In genomic region chr3:133572158-133573053, GRCh38 we compare ENCODE assay signal across 8 cellular contexts. TPM values are rescaled to one million over a fixed set of nuclear protein-coding genes. Genes with fewer than 3 reads are reported as not detected.
DNase-seq lines count a peak whose midpoint lies in the region; ATAC-seq and TF ChIP-seq lines count a peak whose summit lies in the region.

No MANE protein-coding gene starts in this region.

- intact Hi-C loops in CD4-positive, alpha-beta T cell (cut with DNase I, micrococcal nuclease) = loop anchor here (2.0 to 10.0 kb wide), 6 partner anchors 65 to 1156 kb away; partner anchors contain the start of genes ANAPC13 (in 2 of the 2), CEP63 (in 2 of the 2), ACAD11 (in 1 of the 2) and DNAJC13 (in 1 of the 2)

- no peaks in the 10 kb centered on the region for H3K27me3 Mint-ChIP-seq in CD4-positive, alpha-beta T cell

- CTCF ChIA-PET in CD4-positive, alpha-beta T cell (lab: Charles Lee) = no interaction called here

- H3K4me3 ChIP-seq in SU-DHL-6 (ENCODE audit: insufficient read depth, low read length, poor library complexity, severe bottlenecking) = peak overlapping the region; percentile 52
- peak overlapping the region; percentile 47 for H3K4me3 ChIP-seq in fibroblast of the aortic adventitia (ENCODE audit: low read depth, low read length)
- H3K4me3 ChIP-seq in skeletal muscle cell (ENCODE audit: low read depth, low read length) = peak overlapping the region; percentile 12

- peaks cover 20% of the 10 kb centered on the region for H3K36me3 ChIP-seq in SU-DHL-6 (ENCODE audit: low read length)

- peak overlapping the region; percentile 99 for H3K27ac Mint-ChIP-seq in CD4-positive, alpha-beta T cell

- H3K4me1 Mint-ChIP-seq in CD4-positive, alpha-beta T cell (ENCODE audit: low read depth) = peaks cover 57% of the 10 kb centered on the region

- peak overlapping the region; percentile 88 for H3K27ac ChIP-seq in CD4-positive, alpha-beta T cell (ENCODE audit: low read depth, low read length)
- H3K27ac ChIP-seq in SU-DHL-6 (ENCODE audit: low read depth, low read length) = peak overlapping the region; percentile 95

- ATAC-seq in CD4-positive, alpha-beta T cell (ENCODE audit: poor library complexity) = no peak
- ATAC-seq in GM18909 (IDR thresholded peaks at IDR 0.05; ENCODE audit: poor library complexity, unreplicated experiment) = no peak

- POLR2A ChIA-PET in CD4-positive, alpha-beta T cell (lab: Charles Lee) = interaction anchor here (0.6 to 4.6 kb wide), 38 partner anchors 9 to 1155 kb away, joined by 3 to 104 read pairs (median 5); partner anchors contain the start of genes ANAPC13, CEP63, DNAJC13 and NPHP3

- H3F3A ChIP-seq in SU-DHL-6 (ENCODE audit: insufficient read depth) = peaks cover 35% of the 10 kb centered on the region

- H2AFZ ChIP-seq in SU-DHL-6 (ENCODE audit: low read depth, low read length, severe bottlenecking) = no peak overlapping the region

- H3K27me3 ChIP-seq in CD4-positive, alpha-beta T cell (ENCODE audit: control insufficient read depth, insufficient read depth, low read length) = no peaks in the 10 kb centered on the region
- no peaks in the 10 kb centered on the region for H3K27me3 ChIP-seq in SU-DHL-6 (ENCODE audit: low read length)

- peak overlapping the region; percentile 89 for H3K4me2 ChIP-seq in SU-DHL-6 (ENCODE audit: low read depth, low read length, poor library complexity, severe bottlenecking)

- H3K9ac ChIP-seq in SU-DHL-6 (ENCODE audit: low read length) = peak overlapping the region; percentile 66

- no peaks in the 10 kb centered on the region for H3K9me3 Mint-ChIP-seq in CD4-positive, alpha-beta T cell

- no peak for DNase-seq in CD4-positive, alpha-beta T cell
- DNase-seq in HCEC 1CT (peak; percentile 73), fibroblast of the aortic adventitia (ENCODE audit: low read depth) (no peak), skeletal muscle cell (ENCODE audit: low read depth) (no peak), hypothalamus (lab: John Stamatoyannopoulos, UW) (no peak), NCI-H2081 (lab: John Stamatoyannopoulos, UW) (no peak)

- peak overlapping the region; percentile 89 for H3K4me3 Mint-ChIP-seq in CD4-positive, alpha-beta T cell

- TF ChIP-seq CTCF in CD4-positive, alpha-beta T cell (IDR thresholded peaks at IDR 0.05) = no peak
- TF ChIP-seq CTCF in SU-DHL-6 (IDR thresholded peaks at IDR 0.05; ENCODE audit: insufficient read depth, low read length, poor library complexity, severe bottlenecking) (no peak), fibroblast of the aortic adventitia (IDR thresholded peaks at IDR 0.05; ENCODE audit: insufficient read depth, low read length) (no peak)

- H4K20me1 ChIP-seq in SU-DHL-6 (ENCODE audit: low read depth, low read length) = peaks cover 17% of the 10 kb centered on the region

- H3K36me3 Mint-ChIP-seq in CD4-positive, alpha-beta T cell (ENCODE audit: low read depth) = peaks cover 38% of the 10 kb centered on the region

- H3K9me3 ChIP-seq in CD4-positive, alpha-beta T cell (ENCODE audit: control insufficient read depth, low read length) = no peaks in the 10 kb centered on the region
- H3K9me3 ChIP-seq in SU-DHL-6 (ENCODE audit: insufficient read depth, low read length) = no peaks in the 10 kb centered on the region

- no peaks in the 10 kb centered on the region for H3K9me2 ChIP-seq in SU-DHL-6 (replicated peaks; ENCODE audit: insufficient read depth, low read length)

- H3K79me2 ChIP-seq in SU-DHL-6 (ENCODE audit: insufficient read depth, low read length) = peaks cover 32% of the 10 kb centered on the region

RNA-seq across cellular contexts. Expression of gene CDV3, which starts 1.1 kb away (rescaled TPM):
- 100 to 1,000 TPM; 206 to 228 TPM for total RNA-seq in CD4-positive, alpha-beta T cell
- 102 and 127 TPM in 2 replicates for total RNA-seq in fibroblast of the aortic adventitia (ENCODE audit: low replicate concordance)
